Comparison of ENCODE assay signal across 8 cellular contexts in the genomic region with DNA sequence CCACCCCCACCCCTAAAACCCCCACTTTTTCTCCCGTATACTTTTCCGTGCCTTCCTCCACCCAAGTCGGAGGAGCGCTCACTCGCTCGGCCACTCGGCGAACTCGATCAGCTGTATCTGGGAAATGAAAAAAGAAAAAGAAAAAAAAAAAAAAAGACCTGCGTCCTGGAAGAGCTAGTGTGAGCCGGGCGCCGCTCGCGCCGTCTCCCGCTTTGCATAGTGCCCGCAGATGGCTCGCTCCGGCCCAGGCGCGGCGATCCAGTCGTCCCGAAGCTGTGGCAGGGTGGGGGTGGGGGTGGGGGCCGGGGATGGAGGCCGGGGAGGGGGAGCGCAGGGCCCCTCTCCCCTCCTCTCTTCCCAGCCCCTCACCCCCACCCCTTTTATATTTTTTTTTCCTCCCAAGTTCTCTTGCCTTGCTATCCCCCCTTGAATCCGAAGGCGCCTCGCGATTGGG. TPM values are rescaled to one million over a fixed set of nuclear protein-coding genes. Genes with fewer than 3 reads are reported as not detected.
A peak's percentile ranks its signal among the peaks of the same experiment; 100 is the strongest.
DNase-seq lines count a peak whose midpoint lies in the region; ATAC-seq and TF ChIP-seq lines count a peak whose summit lies in the region.

No MANE protein-coding gene starts in this region.

- TF ChIP-seq POLR2A in lower leg skin (IDR thresholded peaks at IDR 0.05) (no peak), upper lobe of left lung (IDR thresholded peaks at IDR 0.05) (no peak)

- peaks cover 3 to 19% (median 13%) of the 10 kb centered on the region in 10 experiments; a peak in 16 of 20 replicates for H3K4me1 ChIP-seq in BLaER1 treated with 17β-estradiol and CSF1 and Interleukin-3, amounts not matched to agents 10 nM and 100 nM
- peaks cover 33 to 49% (median 44%) of the 10 kb centered on the region in 4 donors for H3K4me1 ChIP-seq in upper lobe of left lung

- no peaks in the 10 kb centered on the region for H3K36me3 ChIP-seq in BLaER1 treated with 17β-estradiol and CSF1 and Interleukin-3, amounts not matched to agents 10 nM and 100 nM
- H3K36me3 ChIP-seq in upper lobe of left lung: no peaks in the 10 kb centered on the region

- peak overlapping the region; percentile 92 for H3K4me3 Mint-ChIP-seq in MCF 10A (ENCODE audit: unreplicated experiment)

- H3K27ac Mint-ChIP-seq in MCF 10A (ENCODE audit: low read depth, unreplicated experiment): peak overlapping the region; percentile 88

- peak overlapping the region in 10 of 11 experiments; percentile 46 to 81 (median 68); a peak in 14 of 22 replicates for H3K4me2 ChIP-seq in BLaER1 treated with 17β-estradiol and CSF1 and Interleukin-3, amounts not matched to agents 10 nM and 100 nM

- CTCF ChIA-PET in MCF 10A (lab: Yijun Ruan, JAX): interaction anchor here (0.6 to 1.4 kb wide), 6 partner anchors 83 to 814 kb away, joined by 3 to 7 read pairs (median 4); no protein-coding TSS in a partner anchor

- POLR2A ChIA-PET in MCF 10A (lab: Yijun Ruan, JAX): interaction anchor here (0.6 to 4.4 kb wide), 8 partner anchors 10 to 1200 kb away, joined by 3 to 31 read pairs (median 4); partner anchors contain the start of gene SMYD2

- H3K4me3 ChIP-seq in BLaER1 treated with 17β-estradiol and CSF1 and Interleukin-3, amounts not matched to agents 10 nM and 100 nM: peak overlapping the region; percentile 61 to 71 (median 65)
- H3K4me3 ChIP-seq in lower leg skin (ENCODE audit: low read depth, poor library complexity, severe bottlenecking): peak overlapping the region; percentile 51
- peak overlapping the region in 3 of 4 donors; percentile 34 to 62 (median 57) for H3K4me3 ChIP-seq in upper lobe of left lung

- H3K9me3 Mint-ChIP-seq in MCF 10A (ENCODE audit: unreplicated experiment): no peaks in the 10 kb centered on the region

- BruUV-seq in MCF 10A (replicated peaks; lab: Mats Ljungman, UMichigan): no TSS peak

- H3K4me1 Mint-ChIP-seq in MCF 10A (ENCODE audit: insufficient read depth, unreplicated experiment): peaks cover 15% of the 10 kb centered on the region

- H3K9me3 ChIP-seq in BLaER1 treated with 17β-estradiol and CSF1 and Interleukin-3, amounts not matched to agents 10 nM and 100 nM (replicated peaks in 1 of 11): peaks cover 24 to 38% (median 32%) of the 10 kb centered on the region in 11 experiments
- no peaks in the 10 kb centered on the region for H3K9me3 ChIP-seq in upper lobe of left lung

- intact Hi-C loops in MCF 10A (cut with micrococcal nuclease): no loop called here
- intact Hi-C loops in lower leg skin (cut with DNase I; ENCODE audit: low total_unique reads): no loop called here

- H3K36me3 Mint-ChIP-seq in MCF 10A (ENCODE audit: insufficient read depth, unreplicated experiment): no peaks in the 10 kb centered on the region

- no peak for TF ChIP-seq CTCF in MCF 10A (IDR thresholded peaks at IDR 0.05; ENCODE audit: unreplicated experiment)
- TF ChIP-seq CTCF in lower leg skin (IDR thresholded peaks at IDR 0.05): no peak
- no peak for TF ChIP-seq CTCF in upper lobe of left lung (IDR thresholded peaks at IDR 0.05)

- peaks cover 46 to 54% (median 47%) of the 10 kb centered on the region in 11 experiments for H3K27me3 ChIP-seq in BLaER1 treated with 17β-estradiol and CSF1 and Interleukin-3, amounts not matched to agents 10 nM and 100 nM
- peaks cover 3 to 52% (median 22%) of the 10 kb centered on the region in 4 donors for H3K27me3 ChIP-seq in upper lobe of left lung

- no peak for TF ChIP-seq EP300 in upper lobe of left lung (IDR thresholded peaks at IDR 0.05)

- peak overlapping the region in 4 of 11 experiments; percentile 69 to 88 (median 81); a peak in 7 of 22 replicates for H3K27ac ChIP-seq in BLaER1 treated with 17β-estradiol and CSF1 and Interleukin-3, amounts not matched to agents 10 nM and 100 nM
- peak overlapping the region; percentile 13 to 69 (median 42) for H3K27ac ChIP-seq in upper lobe of left lung

- H4K20me1 ChIP-seq in BLaER1 treated with 17β-estradiol and CSF1 and Interleukin-3, amounts not matched to agents 10 nM and 100 nM: peaks cover 0 to 14% (median 0%) of the 10 kb centered on the region in 11 experiments; a peak in 3 of 22 replicates

- in situ Hi-C loops in KBM-7 (cut with MboI; ENCODE audit: low pct_unique_long_range_greater_than_20kb, low sequenced_read_pairs): no loop called here

- peak overlapping the region in 5 of 11 experiments; percentile 75 to 88 (median 77); a peak in 6 of 22 replicates for H3K9ac ChIP-seq in BLaER1 treated with 17β-estradiol and CSF1 and Interleukin-3, amounts not matched to agents 10 nM and 100 nM

- ATAC-seq in GM19455 (IDR thresholded peaks at IDR 0.05; ENCODE audit: unreplicated experiment) (peak; percentile 37), upper lobe of left lung (ENCODE audit: low FRiP score in 2 of 2) (peak in 1 of 2 donors; percentile 55)

- peaks cover 92% of the 10 kb centered on the region for H3K27me3 Mint-ChIP-seq in MCF 10A (ENCODE audit: insufficient read depth, unreplicated experiment)

- DNase-seq in KBM-7 (peak; percentile 14), MCF 10A (ENCODE audit: unreplicated experiment) (no peak), lower leg skin (ENCODE audit: low spot score in 2 of 2) (no peak), upper lobe of left lung (peak in 1 of 2 donors; percentile 87), SHP77 treated with DMSO at 0.1 percent for 48 hours (lab: John Stamatoyannopoulos, UW) (no peak), islet precursor cell (no peak)

- 0 to 1% methylated on average over 32 of the region's 32 CpGs for WGBS in lower leg skin, 2 donors
- WGBS in upper lobe of left lung, 2 donors: 2 to 3% methylated on average over 32 of the region's 32 CpGs

RNA-seq across cellular contexts. Expression of gene PROX1, which starts 0.3 kb away (rescaled TPM):
- total RNA-seq in MCF 10A (2022) (0.61 TPM in 2 replicates), lower leg skin (1 to 10 TPM in 3 of 4 donors, under 1 TPM in 1; 0.74 to 4.2 (median 1.9) TPM), upper lobe of left lung (10 to 100 TPM in 1 of 6 donors, 1 to 10 TPM in 5; 2.3 to 11.1 (median 3.8) TPM)
